ENCODE assay signal across 21 cellular contexts in the genomic region with DNA sequence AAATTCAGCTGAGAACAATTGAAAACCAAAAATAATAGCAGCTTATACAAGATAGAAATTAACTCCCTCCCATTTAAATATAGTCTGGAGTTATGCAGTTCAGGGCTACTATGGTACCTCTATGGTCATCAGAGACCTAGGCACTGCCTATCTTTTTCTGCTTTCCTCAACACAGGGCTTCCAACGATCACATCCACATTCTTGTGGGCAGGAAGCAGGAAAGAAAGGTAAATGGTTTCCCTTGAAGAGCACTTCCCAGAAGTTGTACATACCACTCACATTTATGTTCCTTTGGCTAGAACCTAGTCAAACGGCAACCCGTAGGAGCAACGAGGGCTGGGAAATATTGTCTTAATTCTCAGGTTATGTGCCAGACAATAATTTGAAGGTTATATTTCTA.
"Had no signal": no experiment of that assay in that cellular context is flagged by ENCODE, and none has a peak within 500 bp of the region (broad histone marks: within the 10 kb centered on the region; RNA-seq: fewer than 3 reads in every experiment).

No MANE protein-coding gene starts in this region.

- H3K36me3 ChIP-seq: esophagus muscularis mucosa, gastroesophageal sphincter, heart left ventricle had no signal

- H3K4me1 Mint-ChIP-seq: immature natural killer cell; naive thymus-derived CD4-positive, alpha-beta T cell had no signal

- H3K36me3 Mint-ChIP-seq: immature natural killer cell; naive thymus-derived CD4-positive, alpha-beta T cell had no signal

- H3K4me1 ChIP-seq: esophagus muscularis mucosa, gastroesophageal sphincter, heart left ventricle had no signal

- ATAC-seq: foreskin keratinocyte; gastroesophageal sphincter; heart left ventricle; left colon; left lobe of liver; left ventricle myocardium superior; naive thymus-derived CD4-positive, alpha-beta T cell had no signal

- H3K4me3 ChIP-seq: coronary artery, dorsolateral prefrontal cortex, esophagus muscularis mucosa, gastroesophageal sphincter, heart left ventricle, hepatocyte had no signal

- H3K27ac ChIP-seq: coronary artery, dorsolateral prefrontal cortex, esophagus muscularis mucosa, foreskin keratinocyte, gastroesophageal sphincter, heart left ventricle, hepatocyte had no signal

- H3K4me3 Mint-ChIP-seq: immature natural killer cell; naive thymus-derived CD4-positive, alpha-beta T cell had no signal

- H3K27me3 ChIP-seq: esophagus muscularis mucosa, foreskin keratinocyte, gastroesophageal sphincter, hepatocyte had no signal

- DNase-seq: dermis blood vessel endothelial cell; dorsolateral prefrontal cortex; effector CD4-positive, alpha-beta T cell; effector memory CD4-positive, alpha-beta T cell; foreskin keratinocyte; heart left ventricle; hypothalamus; immature natural killer cell; islet precursor cell; kidney; kidney glomerular epithelial cell; left colon; left ventricle myocardium superior; mesenchymal stem cell; midbrain; naive thymus-derived CD4-positive, alpha-beta T cell had no signal

- H3K27ac Mint-ChIP-seq: immature natural killer cell; naive thymus-derived CD4-positive, alpha-beta T cell had no signal

- H3K9me3 ChIP-seq: esophagus muscularis mucosa, gastroesophageal sphincter, heart left ventricle had no signal
